In genomic region chr12:91052021-91052420, GRCh38 we compare ENCODE assay signal across 24 cellular contexts.
"Had no signal": no experiment of that assay in that cellular context is flagged by ENCODE, and none has a peak within 500 bp of the region (broad histone marks: within the 10 kb centered on the region; RNA-seq: fewer than 3 reads in every experiment).

No MANE protein-coding gene starts in this region.

- H3K27me3 ChIP-seq: colonic mucosa, esophagus squamous epithelium, gastrocnemius medialis, heart right ventricle, left lung had no signal

- DNase-seq: colonic mucosa; cortex of kidney; effector CD8-positive, alpha-beta T cell; effector memory CD8-positive, alpha-beta T cell; endodermal cell; erythroblast; esophagus squamous epithelium; foreskin fibroblast; foreskin melanocyte; gastrocnemius medialis; glutamatergic neuron; head of caudate nucleus; heart right ventricle; hippocampal formation; left cardiac atrium; left lung; left ventricle myocardium superior; lower lobe of right lung; mesenchymal stem cell; mucosa of descending colon; naive B cell had no signal

- H3K4me1 Mint-ChIP-seq: endodermal cell, naive B cell had no signal

- H3K9me3 Mint-ChIP-seq: dendritic cell treated with granulocyte-macrophage colony-stimulating factor and Interleukin-4, amounts not matched to agents 40 ng/mL and 50 ng/mL, for 4 days; effector memory CD8-positive, alpha-beta T cell; endodermal cell; naive B cell had no signal

- H3K36me3 ChIP-seq: colonic mucosa, esophagus squamous epithelium, gastrocnemius medialis, heart right ventricle, left lung, lower lobe of right lung had no signal

- H3K4me3 Mint-ChIP-seq: dendritic cell treated with granulocyte-macrophage colony-stimulating factor and Interleukin-4, amounts not matched to agents 40 ng/mL and 50 ng/mL, for 4 days; effector memory CD8-positive, alpha-beta T cell; endodermal cell; mesothelial cell of epicardium; naive B cell had no signal

- H3K27ac ChIP-seq: colonic mucosa, epithelial cell of prostate, esophagus squamous epithelium, gastrocnemius medialis, heart right ventricle, left lung, lower lobe of right lung had no signal

- H3K4me1 ChIP-seq: colonic mucosa, esophagus squamous epithelium, gastrocnemius medialis, left lung, lower lobe of right lung had no signal

- H3K36me3 Mint-ChIP-seq: mesothelial cell of epicardium, naive B cell had no signal

- H3K27me3 Mint-ChIP-seq: dendritic cell treated with granulocyte-macrophage colony-stimulating factor and Interleukin-4, amounts not matched to agents 40 ng/mL and 50 ng/mL, for 4 days; effector memory CD8-positive, alpha-beta T cell had no signal

- H3K9me3 ChIP-seq: colonic mucosa, esophagus squamous epithelium, gastrocnemius medialis, heart right ventricle, left lung, lower lobe of right lung, mucosa of descending colon had no signal

- H3K27ac Mint-ChIP-seq: dendritic cell treated with granulocyte-macrophage colony-stimulating factor and Interleukin-4, amounts not matched to agents 40 ng/mL and 50 ng/mL, for 4 days; effector memory CD8-positive, alpha-beta T cell; endodermal cell; mesothelial cell of epicardium; naive B cell had no signal

- H3K4me3 ChIP-seq: colonic mucosa, esophagus squamous epithelium, gastrocnemius medialis, heart right ventricle, left lung, lower lobe of right lung, mucosa of descending colon had no signal
